ENCODE assay signal across 7 cellular contexts in the genomic region with DNA sequence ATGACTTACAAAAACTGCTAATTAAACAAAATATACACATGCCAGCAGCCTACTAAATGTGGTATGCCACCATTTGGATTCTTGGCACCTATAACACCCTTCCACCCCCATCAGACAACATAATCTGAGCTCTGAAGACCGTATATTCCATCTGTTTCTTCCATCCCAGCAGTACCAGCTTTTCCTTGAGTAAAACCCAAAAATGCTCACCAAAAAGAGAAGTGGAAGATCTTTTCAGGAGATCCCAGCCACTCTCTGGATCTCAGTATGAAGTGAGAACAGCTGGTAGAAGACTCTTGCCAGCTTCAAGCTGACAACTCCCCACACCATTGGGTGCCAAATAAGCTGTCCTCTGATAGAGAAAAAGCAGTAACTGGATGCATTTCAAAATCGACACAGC. TPM values are rescaled to one million over a fixed set of nuclear protein-coding genes. Genes with fewer than 3 reads are reported as not detected.
"Had no signal": no experiment of that assay in that cellular context is flagged by ENCODE, and none has a peak within 500 bp of the region (broad histone marks: within the 10 kb centered on the region; RNA-seq: fewer than 3 reads in every experiment).

No MANE protein-coding gene starts in this region.

- DNase-seq: GM23248, H9, HCEC 1CT, IMR-90 had no signal

- H3K4me3 Mint-ChIP-seq: H9 had no signal

- H3K4me1 Mint-ChIP-seq: H9 had no signal

- H3K9me3 Mint-ChIP-seq: H9 had no signal

- ATAC-seq: K562 had no signal

RNA-seq across cellular contexts. Expression of a gene that starts 22.6 kb away (rescaled TPM):
- total RNA-seq: GM23248, H1, H9, HT-29, IMR-90 had no signal

RNA-seq across cellular contexts. Expression of a gene that starts 39.7 kb away (rescaled TPM):
- total RNA-seq: GM23248, H1, H9, HT-29, IMR-90, K562 had no signal

RNA-seq across cellular contexts. Expression of a gene that starts 55.1 kb away (rescaled TPM):
- total RNA-seq: GM23248, H1, H9, HT-29, IMR-90 had no signal
